In the genomic region with DNA sequence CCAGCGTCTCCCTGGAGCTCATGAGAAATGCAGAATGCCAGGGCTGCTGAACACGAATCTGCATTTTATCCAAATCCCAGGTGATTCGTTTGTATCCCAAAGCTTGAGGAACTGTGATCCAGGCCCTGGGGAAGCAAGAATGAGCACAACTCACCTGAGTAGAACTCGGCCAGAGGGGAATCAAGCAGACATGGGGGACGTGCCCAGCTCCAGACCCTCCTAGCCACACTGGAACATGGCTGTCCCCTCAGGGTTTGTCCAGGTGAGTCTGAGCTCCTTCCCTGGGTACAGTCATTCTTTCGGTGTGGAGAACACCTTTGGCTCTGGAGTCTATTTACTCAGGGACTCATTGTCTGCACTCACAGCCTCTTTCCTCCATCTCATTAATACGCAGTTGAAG, we compare ENCODE assay signal across 28 cellular contexts. TPM values are rescaled to one million over a fixed set of nuclear protein-coding genes. Genes with fewer than 3 reads are reported as not detected.
A peak's percentile ranks its signal among the peaks of the same experiment; 100 is the strongest.
DNase-seq lines count a peak whose midpoint lies in the region; ATAC-seq, FAIRE-seq and TF ChIP-seq lines count a peak whose summit lies in the region.
"Had no signal": no experiment of that assay in that cellular context is flagged by ENCODE, and none has a peak within 500 bp of the region (broad histone marks: within the 10 kb centered on the region; RNA-seq: fewer than 3 reads in every experiment).

No MANE protein-coding gene starts in this region.

- H3K4me3 ChIP-seq in coronary artery (no peak overlapping the region), H1 (ENCODE audit: extremely low read depth in 1 of 4, insufficient read depth in 2 of 4, low read depth in 3 of 4, low read length in 4 of 4) (no peak overlapping the region), neuronal stem cell (ENCODE audit: low read length in 2 of 2) (no peak overlapping the region)
- H3K4me3 ChIP-seq: BLaER1, GM12878 had no signal

- H2BK15ac ChIP-seq in H1 (ENCODE audit: low read length) (no peak overlapping the region), neuronal stem cell (ENCODE audit: low read length) (no peak overlapping the region)

- no peak for TF ChIP-seq POLR2A in H1 (IDR thresholded peaks at IDR 0.05; ENCODE audit: control extremely low read depth in 1 of 2, low read depth in 2 of 2, low read length in 2 of 2)

- 0 out of 2 replicates have a peak overlapping the region, but pooled peaks have one; percentile 62 for H2BK20ac ChIP-seq in H1 (ENCODE audit: low read length)

- H4K91ac ChIP-seq in H1 (replicated peaks; ENCODE audit: insufficient read length, low read length) (no peak overlapping the region), neuronal stem cell (ENCODE audit: low read depth, low read length, poor library complexity) (peak overlapping the region; percentile 34)

- H3K79me1 ChIP-seq in H1 (ENCODE audit: low read depth, low read length) (no peaks in the 10 kb centered on the region), neuronal stem cell (ENCODE audit: low read depth, low read length) (no peaks in the 10 kb centered on the region)

- no peak overlapping the region for H2AK5ac ChIP-seq in H1 (ENCODE audit: low read depth, low read length)
- H2AK5ac ChIP-seq in neuronal stem cell (ENCODE audit: low read depth, low read length), result no peak overlapping the region

- no peak overlapping the region for H3K4me3 Mint-ChIP-seq in activated T-helper 17 cell treated with anti-CD3 and anti-CD28 coated beads, Interleukin-2, amount 50 U/mL, for 72 hours
- H3K4me3 Mint-ChIP-seq: CD14-positive monocyte; CD4-positive, alpha-beta memory T cell; CD4-positive, CD25-positive, alpha-beta regulatory T cell; CD8-positive, alpha-beta memory T cell had no signal

- H3K56ac ChIP-seq in H1 (replicated peaks; ENCODE audit: insufficient read length, low read depth, low read length), result no peak overlapping the region

- TF ChIP-seq EP300 in H1 (IDR thresholded peaks at IDR 0.05; ENCODE audit: borderline replicate concordance in 1 of 2, low read depth in 2 of 2, low read length in 2 of 2), result no peak

- WGBS in H1 (ENCODE audit: extremely low coverage in 1 of 2, insufficient coverage in 1 of 2, insufficient read length in 1 of 2, insufficient replicate concordance in 2 of 2, low coverage in 1 of 2, low lambda C conversion rate in 2 of 2, missing lambda C conversion rate in 1 of 2), 2 experiments, result 89% methylated on average over 7 of the region's 7 CpGs; no CpG with 5 or more reads in 1 of the 2 experiments
- WGBS in neuronal stem cell (ENCODE audit: extremely low coverage in 2 of 2, insufficient read length in 2 of 2, insufficient replicate concordance in 1 of 2), 2 donors, result no CpG with 5 or more reads among the region's 7 CpGs

- TF ChIP-seq CTCF in coronary artery (IDR thresholded peaks at IDR 0.05), result no peak
- TF ChIP-seq CTCF in H1 (IDR thresholded peaks at IDR 0.05; ENCODE audit: control extremely low read depth in 1 of 3, insufficient read depth in 1 of 3, low read depth in 1 of 3, low read length in 3 of 3), result no peak

- H4K20me1 ChIP-seq in H1 (replicated peaks in 1 of 2; ENCODE audit: control insufficient read depth in 1 of 2, insufficient read depth in 2 of 2, low read length in 2 of 2), result peaks cover 0 to 2% of the 10 kb centered on the region in 2 experiments

- H3K18ac ChIP-seq in H1 (ENCODE audit: extremely low read depth, low read length), result no peak overlapping the region; the same call in 1 of the 2 replicates
- H3K18ac ChIP-seq in neuronal stem cell (ENCODE audit: low read length), result no peak overlapping the region

- no peak for FAIRE-seq in H1 (lab: Jason Lieb, UNC)
- FAIRE-seq: A204.1, GM12878, GM12892, GM18507 had no signal

- H2BK120ac ChIP-seq in H1 (replicated peaks; ENCODE audit: low read depth, low read length) (no peak overlapping the region), neuronal stem cell (ENCODE audit: low read depth, low read length) (no peak overlapping the region)

- H3K4me2 ChIP-seq in H1 (ENCODE audit: insufficient read depth in 1 of 2, low read depth in 2 of 2, low read length in 2 of 2) (no peak overlapping the region), neuronal stem cell (ENCODE audit: insufficient read depth, low read length, poor library complexity, severe bottlenecking) (no peak overlapping the region)
- H3K4me2 ChIP-seq: BLaER1 had no signal

- H3K4me1 ChIP-seq in H1 (replicated peaks in 1 of 4; ENCODE audit: control insufficient read depth in 3 of 4, insufficient read depth in 4 of 4, low read length in 3 of 4), result peaks cover 6 to 13% (median 11%) of the 10 kb centered on the region in 4 experiments
- peaks cover 0 to 9% of the 10 kb centered on the region in 2 donors for H3K4me1 ChIP-seq in neuronal stem cell (ENCODE audit: control insufficient read depth in 2 of 2, insufficient read depth in 1 of 2, low read depth in 1 of 2, low read length in 2 of 2)
- H3K4me1 ChIP-seq: BE2C had no signal

- no peak overlapping the region for H2AFZ ChIP-seq in H1 (ENCODE audit: low read length)
- no peak overlapping the region for H2AFZ ChIP-seq in neuronal stem cell (ENCODE audit: low read length)

- H2BK5ac ChIP-seq in H1 (ENCODE audit: low read depth, low read length) (peak overlapping the region; percentile 41; the same call in 1 of the 2 replicates), neuronal stem cell (ENCODE audit: low read length) (no peak overlapping the region)

- H3K14ac ChIP-seq in H1 (ENCODE audit: insufficient read length) (no peak overlapping the region), neuronal stem cell (ENCODE audit: low read length) (no peak overlapping the region)

- H3K27ac ChIP-seq in coronary artery (no peak overlapping the region), H1 (ENCODE audit: low read depth, low read length) (no peak overlapping the region), neuronal stem cell (replicated peaks; ENCODE audit: low read length) (no peak overlapping the region)
- H3K27ac ChIP-seq: BLaER1 had no signal

- H3K27me3 ChIP-seq in H1 (replicated peaks in 1 of 4; ENCODE audit: control insufficient read depth in 3 of 4, extremely low read depth in 1 of 4, insufficient read depth in 3 of 4, low read length in 3 of 4), result peaks cover 1 to 21% (median 13%) of the 10 kb centered on the region in 4 experiments
- peaks cover 0 to 36% (median 6%) of the 10 kb centered on the region in 3 experiments for H3K27me3 ChIP-seq in neuronal stem cell (ENCODE audit: control insufficient read depth in 3 of 3, insufficient read depth in 3 of 3, low read depth in 1 of 3, low read length in 3 of 3)

- no peak for ATAC-seq in activated T-helper 17 cell treated with anti-CD3 and anti-CD28 coated beads, Interleukin-2, amount 50 U/mL, for 72 hours (replicated peaks)
- ATAC-seq: GM12878 had no signal

- H4K5ac ChIP-seq in H1 (ENCODE audit: insufficient read length, low read depth, low read length), result no peak overlapping the region

- no peaks in the 10 kb centered on the region for H3K36me3 Mint-ChIP-seq in activated T-helper 17 cell treated with anti-CD3 and anti-CD28 coated beads, Interleukin-2, amount 50 U/mL, for 72 hours (ENCODE audit: low read depth)
- H3K36me3 Mint-ChIP-seq: CD14-positive monocyte; CD4-positive, alpha-beta memory T cell; CD4-positive, CD25-positive, alpha-beta regulatory T cell; CD8-positive, alpha-beta memory T cell had no signal

- H3K23ac ChIP-seq in H1 (ENCODE audit: insufficient read length) (no peak overlapping the region), neuronal stem cell (ENCODE audit: low read depth, low read length, poor library complexity) (no peak overlapping the region)

- no peaks in the 10 kb centered on the region for H3K4me1 Mint-ChIP-seq in activated T-helper 17 cell treated with anti-CD3 and anti-CD28 coated beads, Interleukin-2, amount 50 U/mL, for 72 hours

- peaks cover 2% of the 10 kb centered on the region; the same call in 1 of the 2 replicates for H3K23me2 ChIP-seq in H1 (ENCODE audit: low read depth, low read length)

- peak; percentile 65 for DNase-seq in coronary artery (ENCODE audit: low spot score)
- DNase-seq in H1 (ENCODE audit: low read depth in 1 of 2, low spot score in 2 of 2), result peak in 1 of 2 experiments; percentile 38
- DNase-seq in neuronal stem cell (ENCODE audit: low spot score), result no peak
- no peak for DNase-seq in SW 1271 (lab: John Stamatoyannopoulos, UW)
- DNase-seq: 8988T; ACHN; BE2C; C1 segment of cervical spinal cord; CD4-positive, alpha-beta memory T cell; CD4-positive, CD25-positive, alpha-beta regulatory T cell; CD8-positive, alpha-beta memory T cell; COR-L47; DMS 273 treated with DMSO at 0.1 percent for 48 hours; DMS153; DMS53; DMS79; DND-41; EL; GDM1 had no signal

- no peaks in the 10 kb centered on the region for H3K36me3 ChIP-seq in H1 (ENCODE audit: control insufficient read depth in 2 of 4, insufficient read depth in 4 of 4, low read length in 3 of 4)
- H3K36me3 ChIP-seq in neuronal stem cell (replicated peaks in 1 of 2; ENCODE audit: control insufficient read depth in 2 of 2, insufficient read depth in 2 of 2, low read length in 2 of 2), result peaks cover 0 to 1% of the 10 kb centered on the region in 2 donors
- H3K36me3 ChIP-seq: BE2C, BLaER1 had no signal

- H3K79me2 ChIP-seq in H1 (ENCODE audit: control insufficient read depth in 1 of 2, insufficient read depth in 2 of 2, low read length in 2 of 2), result no peaks in the 10 kb centered on the region

- CTCF ChIA-PET in H1 (lab: Charles Lee; ENCODE audit: partially characterized antibody), result interaction anchor here (0.6 to 2.2 kb wide), 9 partner anchors 10 to 677 kb away, joined by 3 to 10 read pairs (median 3); no protein-coding TSS in a partner anchor

- H4K8ac ChIP-seq in H1 (ENCODE audit: extremely low read depth, insufficient read depth, low read length) (no peak overlapping the region), neuronal stem cell (ENCODE audit: low read depth, low read length) (no peak overlapping the region)

- H3K9me3 ChIP-seq in H1 (ENCODE audit: insufficient read depth in 2 of 2, low read depth in 1 of 2, low read length in 1 of 2) (no peaks in the 10 kb centered on the region), neuronal stem cell (replicated peaks in 1 of 2; ENCODE audit: control insufficient read depth in 2 of 2, insufficient read depth in 1 of 2, low read depth in 1 of 2, low read length in 2 of 2) (no peaks in the 10 kb centered on the region)
- H3K9me3 ChIP-seq: BE2C, BLaER1 had no signal

- peaks cover 44% of the 10 kb centered on the region for H3K27me3 Mint-ChIP-seq in activated T-helper 17 cell treated with anti-CD3 and anti-CD28 coated beads, Interleukin-2, amount 50 U/mL, for 72 hours

- H2BK12ac ChIP-seq in H1 (ENCODE audit: low read depth, low read length), result no peak overlapping the region
- H2BK12ac ChIP-seq in neuronal stem cell (ENCODE audit: low read length), result no peak overlapping the region

- H3K9ac ChIP-seq in H1 (replicated peaks in 1 of 4; ENCODE audit: extremely low read depth in 1 of 4, low read depth in 3 of 4, low read length in 3 of 4) (no peak overlapping the region), neuronal stem cell (ENCODE audit: low read depth, low read length, poor library complexity) (no peak overlapping the region)
- H3K9ac ChIP-seq: BLaER1 had no signal

- H3K9me3 Mint-ChIP-seq in activated T-helper 17 cell treated with anti-CD3 and anti-CD28 coated beads, Interleukin-2, amount 50 U/mL, for 72 hours, result no peaks in the 10 kb centered on the region
- H3K9me3 Mint-ChIP-seq: CD8-positive, alpha-beta memory T cell had no signal

- POLR2A ChIA-PET in H1 (lab: Charles Lee; ENCODE audit: partially characterized antibody), result no interaction called here

- no peak overlapping the region for H3K27ac Mint-ChIP-seq in activated T-helper 17 cell treated with anti-CD3 and anti-CD28 coated beads, Interleukin-2, amount 50 U/mL, for 72 hours
- H3K27ac Mint-ChIP-seq: CD14-positive monocyte; CD4-positive, CD25-positive, alpha-beta regulatory T cell had no signal

- no peak for TF ChIP-seq RAD21 in H1 (IDR thresholded peaks at IDR 0.05 in 1 of 2, conservative IDR thresholded peaks at IDR 0.05 in 1 of 2; ENCODE audit: low read depth in 2 of 2, low read length in 2 of 2)

- H3K4ac ChIP-seq in H1 (replicated peaks; ENCODE audit: insufficient read length, low read depth, low read length), result no peak overlapping the region
- no peak overlapping the region for H3K4ac ChIP-seq in neuronal stem cell (ENCODE audit: low read length)

RNA-seq across cellular contexts. Expression of gene NKX2-2, which starts 13.3 kb away (rescaled TPM):
- not detected in 2 replicates for total RNA-seq in H1 (2021; fragmentation: NEBNext Ultra II Directional; extraction: Animal tissue kit (Norgen Biotek cat#: 25700))
- not detected in 2 replicates for polyA plus RNA-seq in H1 (2011; rRNA removed)
- not detected for polyA plus RNA-seq in H1 (2011; cell fraction: cytosol; rRNA removed)
- not detected for polyA plus RNA-seq in H1 (2011; cell fraction: nucleus; rRNA removed)
- not detected in 4 replicates for polyA plus RNA-seq in H1 (2012, experiment 1 of 2)
- not detected for polyA plus RNA-seq in H1 (2012, experiment 2 of 2)
- 0.06 TPM for polyA plus RNA-seq in H1 (2013, experiment 1 of 2)
- polyA plus RNA-seq in H1 (2013, experiment 2 of 2), result not detected
- not detected in 2 replicates for polyA minus RNA-seq in H1 (2011; rRNA and poly(A)+ RNA removed)
- not detected for polyA minus RNA-seq in H1 (2011; cell fraction: cytosol; rRNA and poly(A)+ RNA removed)
- polyA minus RNA-seq in H1 (2011; cell fraction: nucleus; rRNA and poly(A)+ RNA removed), result not detected
- not detected for polyA plus RNA-seq in neuronal stem cell (2013, experiment 1 of 2)
- polyA plus RNA-seq in neuronal stem cell (2013, experiment 2 of 2), result not detected
- total RNA-seq in activated T-helper 17 cell treated with anti-CD3 and anti-CD28 coated beads, Interleukin-2, amount 50 U/mL, for 72 hours, result not detected
- total RNA-seq: CD4-positive, alpha-beta memory T cell; CD4-positive, CD25-positive, alpha-beta regulatory T cell; CD8-positive, alpha-beta memory T cell; G401; GM12878 had no signal
- polyA plus RNA-seq: AG04450; CD14-positive monocyte; CD4-positive, alpha-beta memory T cell; CD4-positive, CD25-positive, alpha-beta regulatory T cell; CD8-positive, alpha-beta memory T cell; GM12878 had no signal
